In the genomic region with DNA sequence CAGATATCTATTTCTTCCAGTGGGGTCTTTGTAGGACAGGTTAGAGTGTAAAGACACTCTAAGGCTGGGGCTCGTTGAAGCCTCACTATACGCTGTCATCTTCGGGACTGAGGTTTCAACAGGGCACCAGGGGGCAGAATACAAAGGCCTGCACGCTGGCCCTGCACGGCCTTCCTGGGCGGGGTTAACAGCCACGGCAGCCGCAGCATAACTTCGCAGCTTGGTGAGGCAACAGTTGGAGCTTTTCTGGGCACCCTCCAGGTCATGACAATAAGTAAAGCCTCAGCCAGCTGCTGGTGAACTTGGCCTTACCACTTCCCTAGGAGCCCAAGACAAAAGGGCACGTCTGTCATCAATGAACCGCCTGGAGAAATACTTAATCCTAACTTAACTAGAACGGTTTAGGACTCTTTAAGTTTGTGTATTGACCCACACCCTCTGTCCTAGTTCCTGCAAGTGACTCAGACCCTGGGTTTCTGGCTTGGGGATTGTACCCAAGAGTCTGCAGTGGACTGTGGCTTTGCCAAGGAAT, we compare ENCODE assay signal across 8 cellular contexts. TPM values are rescaled to one million over a fixed set of nuclear protein-coding genes. Genes with fewer than 3 reads are reported as not detected.
DNase-seq lines count a peak whose midpoint lies in the region; ATAC-seq, FAIRE-seq and TF ChIP-seq lines count a peak whose summit lies in the region.

No MANE protein-coding gene starts in this region.

- peak overlapping the region; percentile 57; the same call in 1 of the 2 replicates for H3K56ac ChIP-seq in IMR-90 (ENCODE audit: extremely low read depth, insufficient read depth, low read length)

- peak overlapping the region; percentile 40 for H2BK5ac ChIP-seq in IMR-90 (ENCODE audit: low read depth, low read length, poor library complexity, severe bottlenecking)

- no peaks in the 10 kb centered on the region for H3K27me3 Mint-ChIP-seq in T-helper 2 cell treated with Interferon-gamma antibody and Interleukin-4, amounts not matched to agents 5 μg/mL and 100 μg/mL, for 36 hours (ENCODE audit: low read depth)
- H3K27me3 Mint-ChIP-seq in astrocyte (ENCODE audit: low read depth, unreplicated experiment): no peaks in the 10 kb centered on the region

- peak overlapping the region; percentile 28; the same call in 1 of the 2 replicates for H2AK5ac ChIP-seq in IMR-90 (ENCODE audit: low read depth, low read length)

- H4K20me1 ChIP-seq in IMR-90 (ENCODE audit: insufficient read depth, low read length) (no peaks in the 10 kb centered on the region), astrocyte (ENCODE audit: insufficient read depth, low read length) (no peaks in the 10 kb centered on the region)

- in situ Hi-C loops in IMR-90 (cut with MboI; ENCODE audit: low sequenced_read_pairs): no loop called here

- peak overlapping the region; percentile 59 for H3K23ac ChIP-seq in IMR-90 (ENCODE audit: low read depth, low read length)

- peaks cover 13% of the 10 kb centered on the region for H3K79me2 ChIP-seq in astrocyte (ENCODE audit: insufficient read depth, low read length)

- H3K9me3 ChIP-seq in IMR-90 (ENCODE audit: control insufficient read depth, insufficient read depth, low read length) (no peaks in the 10 kb centered on the region), astrocyte (ENCODE audit: insufficient read depth, low read depth, low read length) (no peaks in the 10 kb centered on the region)

- DNase-seq in Daoy (ENCODE audit: low read depth): peak; percentile 95
- DNase-seq in IMR-90: peak; percentile 80
- peak; percentile 86 for DNase-seq in T-helper 2 cell treated with Interferon-gamma antibody and Interleukin-4, amounts not matched to agents 5 μg/mL and 100 μg/mL, for 36 hours (ENCODE audit: low spot score)
- DNase-seq in astrocyte (ENCODE audit: low read depth): peak; percentile 84
- DNase-seq in iPS-NIHi11 (ENCODE audit: low spot score): peak; percentile 78
- peak; percentile 75 to 80 (median 79) for DNase-seq in stimulated activated CD4-positive, alpha-beta T cell treated with anti-CD3 and anti-CD28 coated beads, Interleukin-12 subunit alpha, Interleukin-12 subunit beta, amount 100 ng/mL, for 48 hours (ENCODE audit: low read depth in 2 of 3, low spot score in 1 of 3)
- no peak for DNase-seq in NCI-H187 treated with DMSO at 0.1 percent for 48 hours (lab: John Stamatoyannopoulos, UW)

- dilution Hi-C loops in IMR-90 (cut with HindIII; ENCODE audit: low sequenced_read_pairs, unreplicated experiment): no loop called here

- H3K4me3 ChIP-seq in IMR-90 (ENCODE audit: insufficient read depth, low read depth, low read length) (no peak overlapping the region), astrocyte (ENCODE audit: insufficient read depth, low read depth, low read length) (no peak overlapping the region)

- CTCF ChIA-PET in IMR-90 (lab: Yijun Ruan, JAX): interaction anchor here (0.6 to 1.8 kb wide), 12 partner anchors 41 to 466 kb away, joined by 3 to 7 read pairs (median 3); no protein-coding TSS in a partner anchor

- peak overlapping the region; percentile 94 for H3K27ac Mint-ChIP-seq in T-helper 2 cell treated with Interferon-gamma antibody and Interleukin-4, amounts not matched to agents 5 μg/mL and 100 μg/mL, for 36 hours
- H3K27ac Mint-ChIP-seq in astrocyte (ENCODE audit: unreplicated experiment): peak overlapping the region; percentile 99

- TF ChIP-seq CTCF in IMR-90 (conservative IDR thresholded peaks at IDR 0.05; ENCODE audit: low read depth, low read length) (peak; percentile 61), astrocyte (IDR thresholded peaks at IDR 0.05; ENCODE audit: insufficient read depth, low read depth, low read length) (peak; percentile 51)

- peaks cover 20% of the 10 kb centered on the region for H3K36me3 Mint-ChIP-seq in T-helper 2 cell treated with Interferon-gamma antibody and Interleukin-4, amounts not matched to agents 5 μg/mL and 100 μg/mL, for 36 hours (ENCODE audit: low read depth)
- H3K36me3 Mint-ChIP-seq in astrocyte (ENCODE audit: low read depth, unreplicated experiment): no peaks in the 10 kb centered on the region

- H2AFZ ChIP-seq in IMR-90 (replicated peaks; ENCODE audit: low read length, poor library complexity) (peak overlapping the region; percentile 82), astrocyte (ENCODE audit: low read depth, low read length) (peak overlapping the region; percentile 68)

- peak overlapping the region; percentile 86 for H4K91ac ChIP-seq in IMR-90 (ENCODE audit: insufficient read depth, low read depth, low read length)

- H3K9ac ChIP-seq in IMR-90 (ENCODE audit: low read depth, low read length) (no peak overlapping the region; the same call in 1 of the 2 replicates), astrocyte (ENCODE audit: low read length) (peak overlapping the region; percentile 34)

- H2BK120ac ChIP-seq in IMR-90 (ENCODE audit: low read depth, low read length): peak overlapping the region; percentile 94

- no peak for TF ChIP-seq POLR2A in IMR-90 (IDR thresholded peaks at IDR 0.05; ENCODE audit: low read depth, low read length)

- peaks cover 0 to 24% of the 10 kb centered on the region in 2 experiments; a peak in 2 of 4 replicates for H3K79me1 ChIP-seq in IMR-90 (ENCODE audit: low read depth in 1 of 2, low read length in 2 of 2)

- H2AK9ac ChIP-seq in IMR-90 (replicated peaks; ENCODE audit: low read depth, low read length, poor library complexity): peak overlapping the region; percentile 2

- peak overlapping the region; percentile 91 for H3K4ac ChIP-seq in IMR-90 (ENCODE audit: low read depth, low read length)

- peak overlapping the region; percentile 56; the same call in 1 of the 2 replicates for H3K18ac ChIP-seq in IMR-90 (ENCODE audit: low read depth, low read length)

- H4K5ac ChIP-seq in IMR-90 (ENCODE audit: low read depth, low read length): 0 out of 2 replicates have a peak overlapping the region, but pooled peaks have one; percentile 23

- no peaks in the 10 kb centered on the region for H3K9me3 Mint-ChIP-seq in T-helper 2 cell treated with Interferon-gamma antibody and Interleukin-4, amounts not matched to agents 5 μg/mL and 100 μg/mL, for 36 hours
- H3K9me3 Mint-ChIP-seq in astrocyte (ENCODE audit: unreplicated experiment): no peaks in the 10 kb centered on the region

- FAIRE-seq in astrocyte (lab: Jason Lieb, UNC): no peak

- H3K36me3 ChIP-seq in IMR-90 (ENCODE audit: control insufficient read depth, insufficient read depth, low read length): no peaks in the 10 kb centered on the region
- no peaks in the 10 kb centered on the region for H3K36me3 ChIP-seq in astrocyte (ENCODE audit: insufficient read depth, low read length)

- H2BK15ac ChIP-seq in IMR-90 (ENCODE audit: low read depth, low read length): peak overlapping the region; percentile 79; the same call in 2 of the 3 replicates

- H4K8ac ChIP-seq in IMR-90 (ENCODE audit: low read depth in 2 of 2, low read length in 2 of 2): peak overlapping the region; percentile 48 to 87

- ATAC-seq in IMR-90 (ENCODE audit: low read depth) (peak; percentile 63), HG03196 (IDR thresholded peaks at IDR 0.05; ENCODE audit: unreplicated experiment) (no peak)

- H3K4me2 ChIP-seq in IMR-90 (ENCODE audit: low read depth, low read length) (peak overlapping the region; percentile 0; the same call in 1 of the 2 replicates), astrocyte (ENCODE audit: low read length) (peak overlapping the region; percentile 43)

- H2BK20ac ChIP-seq in IMR-90 (ENCODE audit: low read depth, low read length): peak overlapping the region; percentile 93

- peak overlapping the region; percentile 74 for H3K14ac ChIP-seq in IMR-90 (replicated peaks; ENCODE audit: low read depth, low read length)

- POLR2A ChIA-PET in IMR-90 (lab: Charles Lee; ENCODE audit: unreplicated experiment): interaction anchor here (0.6 kb wide), 2 partner anchors 263 to 977 kb away, joined by 6 to 9 read pairs; no protein-coding TSS in a partner anchor

- peak; percentile 67 for TF ChIP-seq RAD21 in IMR-90 (IDR thresholded peaks at IDR 0.05; ENCODE audit: low read length)

- H3K27me3 ChIP-seq in IMR-90 (ENCODE audit: control insufficient read depth, insufficient read depth, low read length): no peaks in the 10 kb centered on the region
- no peaks in the 10 kb centered on the region for H3K27me3 ChIP-seq in astrocyte (ENCODE audit: insufficient read depth, low read length)

- H3K9me1 ChIP-seq in IMR-90 (ENCODE audit: insufficient read depth, low read length): peaks cover 13% of the 10 kb centered on the region

- H3K4me1 Mint-ChIP-seq in T-helper 2 cell treated with Interferon-gamma antibody and Interleukin-4, amounts not matched to agents 5 μg/mL and 100 μg/mL, for 36 hours (ENCODE audit: low read depth): peaks cover 40% of the 10 kb centered on the region
- H3K4me1 Mint-ChIP-seq in astrocyte (ENCODE audit: low read depth, unreplicated experiment): peaks cover 55% of the 10 kb centered on the region

- H3K4me1 ChIP-seq in IMR-90 (ENCODE audit: control insufficient read depth, insufficient read depth, low read length) (peaks cover 29% of the 10 kb centered on the region), astrocyte (ENCODE audit: insufficient read depth, low read length) (peaks cover 42% of the 10 kb centered on the region)

- BruUV-seq in IMR-90 (replicated peaks; lab: Mats Ljungman, UMichigan): no TSS peak

- peak overlapping the region; percentile 42 for H3K27ac ChIP-seq in IMR-90 (ENCODE audit: insufficient read depth, low read length)
- peak overlapping the region; percentile 91 for H3K27ac ChIP-seq in astrocyte (ENCODE audit: low read depth, low read length)

- intact Hi-C loops in IMR-90 (cut with micrococcal nuclease): loop anchor here (1.0 to 10.0 kb wide), 4 partner anchors 152 to 977 kb away; no protein-coding TSS in a partner anchor

- WGBS in IMR-90 (ENCODE audit: extremely low coverage in 2 of 2, insufficient read length in 1 of 2), 2 experiments: 0% methylated on average over 6 of the region's 12 CpGs; no CpG with 5 or more reads in 1 of the 2 experiments

- H3K4me3 Mint-ChIP-seq in T-helper 2 cell treated with Interferon-gamma antibody and Interleukin-4, amounts not matched to agents 5 μg/mL and 100 μg/mL, for 36 hours: peak overlapping the region; percentile 93
- peak overlapping the region; percentile 28 for H3K4me3 Mint-ChIP-seq in astrocyte (ENCODE audit: unreplicated experiment)

TF ChIP-seq in IMR-90, 13 proteins besides CTCF, POLR2A, EP300 and RAD21:
- peak; percentile 72 for TF ChIP-seq SMC3 (IDR thresholded peaks at IDR 0.05; ENCODE audit: low read depth, low read length)
- TF ChIP-seq CEBPB (IDR thresholded peaks at IDR 0.05; ENCODE audit: low read depth, low read length): peak; percentile 87
- TF ChIP-seq BHLHE40 (IDR thresholded peaks at IDR 0.05; ENCODE audit: low read depth, low read length): peak; percentile 36; the same call in 1 of the 2 replicates
- TF ChIP-seq MXI1 (IDR thresholded peaks at IDR 0.05; ENCODE audit: borderline replicate concordance, low read depth, low read length): no peak

RNA-seq across cellular contexts. Expression of gene RUNX1, which starts 2.3 kb away (rescaled TPM):
- total RNA-seq in Daoy (2014; rRNA removed; shearing (Covaris generic)): 9.5 and 12.3 TPM in 2 replicates
- 16.7 and 56.5 TPM in 2 replicates for total RNA-seq in IMR-90 (2012; rRNA removed)
- 34.5 and 45.0 TPM in 2 replicates for polyA plus RNA-seq in IMR-90 (2012; rRNA removed)
- 33.2 and 58.6 TPM in 2 replicates for polyA plus RNA-seq in IMR-90 (2012; cell fraction: cytosol; rRNA removed)
- polyA plus RNA-seq in IMR-90 (2012; cell fraction: nucleus; rRNA removed; ENCODE audit: low replicate concordance): 85.5 and 137 TPM in 2 replicates
- 84.6 and 94.1 TPM in 2 replicates for total RNA-seq in astrocyte
